ENCODE assay signal across 22 cellular contexts in genomic region chr9:133088146-133088750, GRCh38. TPM values are rescaled to one million over a fixed set of nuclear protein-coding genes. Genes with fewer than 3 reads are reported as not detected.
"Had no signal": no experiment of that assay in that cellular context is flagged by ENCODE, and none has a peak within 500 bp of the region (broad histone marks: within the 10 kb centered on the region; RNA-seq: fewer than 3 reads in every experiment).

No MANE protein-coding gene starts in this region.

- H3K27me3 Mint-ChIP-seq: activated CD8-positive, alpha-beta T cell treated with anti-CD3 and anti-CD28 coated beads for 36 hours; activated naive CD4-positive, alpha-beta T cell treated with anti-CD3 and anti-CD28 coated beads, Interleukin-2, amount 50 U/mL, for 24 hours; IgD-negative memory B cell; T-cell had no signal

- H3K4me3 ChIP-seq: SK-N-MC had no signal

- ATAC-seq: activated CD8-positive, alpha-beta T cell treated with anti-CD3 and anti-CD28 coated beads for 36 hours; activated T-cell treated with anti-CD3 and anti-CD28 coated beads, Interleukin-2, amount 50 U/mL, for 72 hours; T-cell had no signal

- H3K27ac Mint-ChIP-seq: activated CD8-positive, alpha-beta T cell treated with anti-CD3 and anti-CD28 coated beads for 36 hours; activated naive CD4-positive, alpha-beta T cell treated with anti-CD3 and anti-CD28 coated beads, Interleukin-2, amount 50 U/mL, for 24 hours; activated T-cell treated with anti-CD3 and anti-CD28 coated beads, Interleukin-2, amount 50 U/mL, for 72 hours; activated T-helper 2 cell treated with anti-CD3 and anti-CD28 coated beads, Interferon-gamma antibody, Interleukin-2, Interleukin-4, amounts not matched to agents 10 μg/mL and 5 μg/mL and 100 μg/mL, durations not matched to agents 14 hours and 24 hours and 36 hours; T-cell had no signal

- H3K27ac ChIP-seq: SK-N-MC had no signal

- H3K9me3 Mint-ChIP-seq: activated CD8-positive, alpha-beta T cell treated with anti-CD3 and anti-CD28 coated beads for 36 hours; activated naive CD4-positive, alpha-beta T cell treated with anti-CD3 and anti-CD28 coated beads, Interleukin-2, amount 50 U/mL, for 24 hours; activated T-cell treated with anti-CD3 and anti-CD28 coated beads, Interleukin-2, amount 50 U/mL, for 72 hours; activated T-helper 2 cell treated with anti-CD3 and anti-CD28 coated beads, Interferon-gamma antibody, Interleukin-2, Interleukin-4, amounts not matched to agents 10 μg/mL and 5 μg/mL and 100 μg/mL, durations not matched to agents 14 hours and 24 hours and 36 hours; T-cell had no signal

- DNase-seq: activated CD4-positive, alpha-beta T cell treated with anti-CD3 and anti-CD28 coated beads, Interleukin-2, amount 50 U/mL, for 1 hour; activated CD4-positive, CD25-positive, alpha-beta regulatory T cell; activated CD8-positive, alpha-beta memory T cell treated with anti-CD3 and anti-CD28 coated beads, Interleukin-2, amount 50 U/mL, for 4 hours; activated CD8-positive, alpha-beta T cell treated with anti-CD3 and anti-CD28 coated beads for 36 hours; activated naive CD4-positive, alpha-beta T cell; activated T-cell treated with anti-CD3 and anti-CD28 coated beads, Interleukin-2, amount 50 U/mL, for 72 hours; aorta; central memory CD4-positive, alpha-beta T cell; KG1; MM.1S; NCI-H1930; NCI-H2171; NCI-H226; NCI-H526; NCI-H82; T-cell; T-helper 2 cell; T1000 had no signal

- H3K4me3 Mint-ChIP-seq: activated CD8-positive, alpha-beta T cell treated with anti-CD3 and anti-CD28 coated beads for 36 hours; activated naive CD4-positive, alpha-beta T cell treated with anti-CD3 and anti-CD28 coated beads, Interleukin-2, amount 50 U/mL, for 24 hours; activated T-cell treated with anti-CD3 and anti-CD28 coated beads, Interleukin-2, amount 50 U/mL, for 72 hours; IgD-negative memory B cell; T-cell had no signal

- H3K4me1 Mint-ChIP-seq: activated naive CD4-positive, alpha-beta T cell treated with anti-CD3 and anti-CD28 coated beads, Interleukin-2, amount 50 U/mL, for 24 hours; T-cell had no signal

- H3K36me3 Mint-ChIP-seq: activated naive CD4-positive, alpha-beta T cell treated with anti-CD3 and anti-CD28 coated beads, Interleukin-2, amount 50 U/mL, for 24 hours; T-cell had no signal

RNA-seq across cellular contexts. Expression of gene CEL, which starts 26.5 kb away (rescaled TPM):
- polyA plus RNA-seq: IgD-negative memory B cell had no signal
